ENCODE assay signal across 8 cellular contexts in genomic region chr6:26401987-26402658, GRCh38. TPM values are rescaled to one million over a fixed set of nuclear protein-coding genes. Genes with fewer than 3 reads are reported as not detected.
DNase-seq lines count a peak whose midpoint lies in the region; ATAC-seq and TF ChIP-seq lines count a peak whose summit lies in the region.

BTN3A1 (plus strand) TSS chr6:26402275; CDS start chr6:26405564, 3,289 bp downstream.

- no peaks in the 10 kb centered on the region for H3K9me3 Mint-ChIP-seq in neural crest cell

- H3K36me3 Mint-ChIP-seq in neural crest cell (ENCODE audit: low read depth): peaks cover 9% of the 10 kb centered on the region

- H3K4me1 ChIP-seq in Karpas-422 (ENCODE audit: low read length) (peaks cover 40% of the 10 kb centered on the region), subcutaneous abdominal adipose tissue (ENCODE audit: control insufficient read depth in 5 of 5, insufficient read depth in 5 of 5, low read length in 5 of 5) (peaks cover 0 to 33% (median 29%) of the 10 kb centered on the region in 5 donors)

- H3K27me3 Mint-ChIP-seq in neural crest cell (ENCODE audit: low read depth): no peaks in the 10 kb centered on the region

- H3K4me1 Mint-ChIP-seq in neural crest cell: peaks cover 42% of the 10 kb centered on the region

- peak within 1 kb of the TSS; percentile 91 for H3K27ac Mint-ChIP-seq in neural crest cell (ENCODE audit: unreplicated experiment)

- no peak for TF ChIP-seq CTCF in foreskin fibroblast (IDR thresholded peaks at IDR 0.05; ENCODE audit: low read depth, low read length)
- TF ChIP-seq CTCF in neural crest cell (conservative IDR thresholded peaks at IDR 0.05): no peak

- H3K4me3 Mint-ChIP-seq in neural crest cell: peak within 1 kb of the TSS; percentile 96

- no peaks in the 10 kb centered on the region for H4K20me1 ChIP-seq in Karpas-422 (ENCODE audit: insufficient read depth, low read depth, low read length)

- ATAC-seq in GM21825 (IDR thresholded peaks at IDR 0.05; ENCODE audit: unreplicated experiment): peak; percentile 75

- DNase-seq in EL (peak; percentile 79), Karpas-422 (peak; percentile 91), SHP77 treated with DMSO at 0.1 percent for 48 hours (lab: John Stamatoyannopoulos, UW) (peak; percentile 59), foreskin fibroblast (peak; percentile 48 to 78), neural crest cell (ENCODE audit: low read depth, low spot score) (peak; percentile 53)
- peak in 3 of 4 experiments; percentile 7 to 31 (median 29) for DNase-seq in activated naive CD4-positive, alpha-beta T cell (lab: John Stamatoyannopoulos, UW)

- H3K27ac ChIP-seq in Karpas-422 (ENCODE audit: low read length) (peak within 1 kb of the TSS; percentile 75), subcutaneous abdominal adipose tissue (ENCODE audit: low read depth, low read length) (peak within 1 kb of the TSS; percentile 91)

- H3K4me3 ChIP-seq in Karpas-422 (ENCODE audit: low read length): peak within 1 kb of the TSS; percentile 71
- H3K4me3 ChIP-seq in foreskin fibroblast (ENCODE audit: low read depth in 1 of 2, low read length in 2 of 2): peak within 1 kb of the TSS; percentile 70 to 76
- H3K4me3 ChIP-seq in subcutaneous abdominal adipose tissue (ENCODE audit: low read depth in 1 of 5, low read length in 5 of 5): peak within 1 kb of the TSS; percentile 71 to 96 (median 85)

- H2AFZ ChIP-seq in Karpas-422 (ENCODE audit: low read length): peak within 1 kb of the TSS; percentile 87

- H3K4me2 ChIP-seq in Karpas-422 (ENCODE audit: low read depth, low read length, poor library complexity, severe bottlenecking): peak within 1 kb of the TSS; percentile 90

- H3K9ac ChIP-seq in Karpas-422 (ENCODE audit: low read length) (peak within 1 kb of the TSS; percentile 72), subcutaneous abdominal adipose tissue (ENCODE audit: low read length in 5 of 5) (peak within 1 kb of the TSS; percentile 32 to 93 (median 69))

- no peaks in the 10 kb centered on the region for H3K9me2 ChIP-seq in Karpas-422 (replicated peaks; ENCODE audit: insufficient read depth, low read length)

- peaks cover 20% of the 10 kb centered on the region for H3K79me2 ChIP-seq in Karpas-422 (ENCODE audit: low read length)

- H3K9me3 ChIP-seq in Karpas-422 (ENCODE audit: low read length): no peaks in the 10 kb centered on the region
- H3K9me3 ChIP-seq in subcutaneous abdominal adipose tissue (ENCODE audit: control insufficient read depth in 5 of 5, low read length in 5 of 5): no peaks in the 10 kb centered on the region

- H3K36me3 ChIP-seq in Karpas-422 (ENCODE audit: insufficient read depth, low read length): no peaks in the 10 kb centered on the region
- peaks cover 0 to 15% (median 9%) of the 10 kb centered on the region in 5 donors for H3K36me3 ChIP-seq in subcutaneous abdominal adipose tissue (ENCODE audit: control insufficient read depth in 5 of 5, insufficient read depth in 5 of 5, low read length in 5 of 5)

- no peaks in the 10 kb centered on the region for H3K27me3 ChIP-seq in Karpas-422 (ENCODE audit: low read length)
- no peaks in the 10 kb centered on the region for H3K27me3 ChIP-seq in subcutaneous abdominal adipose tissue (ENCODE audit: control insufficient read depth in 5 of 5, insufficient read depth in 4 of 5, low read length in 5 of 5)

RNA-seq across cellular contexts. Expression of gene BTN3A1, which starts in this region (rescaled TPM):
- total RNA-seq in Karpas-422 (2014; rRNA removed; shearing (Covaris generic); ENCODE audit: low replicate concordance): 30.5 and 32.7 TPM in 2 replicates
- total RNA-seq in neural crest cell: 12.7 and 13.8 TPM in 2 replicates

Comparison
In these comparisons a context has a peak if more than half of its experiments do, and no peak if none do; other contexts are left out.
1. Peak in every context shown above with its lines: DNase-seq, ATAC-seq, H3K4me3 ChIP-seq and H3K27ac ChIP-seq.
2. DNase-seq: peak in every context shown above with its lines; median percentile 91 in Karpas-422; 79 in EL; 63 in foreskin fibroblast; 59 in SHP77 treated with DMSO at 0.1 percent for 48 hours; 53 in neural crest cell; 29 in activated naive CD4-positive, alpha-beta T cell.